ENCODE assay signal across 9 cellular contexts in the genomic region with DNA sequence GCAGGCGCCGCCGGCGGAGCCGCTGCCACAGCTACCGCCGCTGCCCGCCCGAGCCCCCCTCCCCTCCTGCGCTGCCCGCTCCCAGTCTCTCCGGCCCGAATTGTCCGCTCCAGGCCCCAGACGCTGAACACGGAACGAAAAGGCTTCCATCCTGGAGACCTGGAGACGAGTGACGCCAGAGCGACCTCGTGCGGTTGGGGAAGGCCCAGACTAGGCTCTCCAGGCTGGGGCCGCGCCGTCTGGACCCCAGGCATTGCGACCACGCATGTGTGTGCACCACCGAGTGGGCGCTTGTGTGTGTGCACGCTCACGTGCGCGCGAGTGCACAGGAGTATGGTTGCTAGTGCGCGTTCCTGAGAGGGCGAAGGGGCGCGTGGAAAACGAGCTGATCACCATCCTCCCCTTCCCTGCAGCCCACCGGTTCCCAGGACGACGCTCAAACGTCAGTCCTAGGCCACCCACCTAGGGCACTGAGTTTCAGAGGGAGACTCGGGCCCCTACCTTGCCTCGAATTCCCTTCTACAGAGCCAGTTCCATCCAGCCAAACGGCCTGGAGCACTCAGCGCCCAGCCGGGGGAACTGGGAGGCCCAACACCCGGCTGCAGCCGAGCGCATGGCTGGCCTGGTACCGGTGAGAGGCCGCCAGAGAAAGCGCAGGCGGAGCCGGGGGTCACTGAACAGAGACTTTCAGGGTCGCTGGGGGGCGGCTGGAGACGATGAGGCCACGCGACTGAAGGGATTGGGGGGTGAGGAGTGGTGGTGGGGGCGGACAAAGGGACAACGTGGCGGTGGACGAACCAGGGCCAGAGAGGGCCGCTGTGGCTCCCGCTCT. TPM values are rescaled to one million over a fixed set of nuclear protein-coding genes. Genes with fewer than 3 reads are reported as not detected.
DNase-seq lines count a peak whose midpoint lies in the region; ATAC-seq, FAIRE-seq and TF ChIP-seq lines count a peak whose summit lies in the region.
"Had no signal": no experiment of that assay in that cellular context is flagged by ENCODE, and none has a peak within 500 bp of the region (broad histone marks: within the 10 kb centered on the region; RNA-seq: fewer than 3 reads in every experiment).

No MANE protein-coding gene starts in this region.

- no peaks in the 10 kb centered on the region for H3K36me3 Mint-ChIP-seq in brain
- peaks cover 16% of the 10 kb centered on the region for H3K36me3 Mint-ChIP-seq in effector memory CD8-positive, alpha-beta T cell (ENCODE audit: insufficient read depth)

- peak overlapping the region; percentile 26; the same call in 1 of the 2 replicates for H2AFZ ChIP-seq in KMS-11 (ENCODE audit: low read depth)

- DNase-seq in DMS 273 treated with DMSO at 0.1 percent for 48 hours (lab: John Stamatoyannopoulos, UW) (peak; percentile 16), myocyte (ENCODE audit: low read depth) (peak; percentile 61), NCI-H2107 treated with DMSO at 0.1 percent for 48 hours (lab: John Stamatoyannopoulos, UW; ENCODE audit: unreplicated experiment) (no peak), AML-193 (lab: John Stamatoyannopoulos, UW) (no peak), H54 (ENCODE audit: insufficient read length, low spot score) (no peak)
- DNase-seq in effector memory CD8-positive, alpha-beta T cell: no peak

- no peaks in the 10 kb centered on the region for H3K36me3 ChIP-seq in KMS-11 (ENCODE audit: insufficient read depth)

- H3K27me3 ChIP-seq in KMS-11 (ENCODE audit: insufficient read depth, low read depth): peaks cover 55% of the 10 kb centered on the region

- TF ChIP-seq CTCF in KMS-11 (conservative IDR thresholded peaks at IDR 0.05; ENCODE audit: low read depth, low read length) (no peak), brain (conservative IDR thresholded peaks at IDR 0.05) (peak; percentile 37 to 68)

- peak overlapping the region; percentile 30; the same call in 1 of the 2 replicates for H3K4me2 ChIP-seq in KMS-11

- ATAC-seq in effector memory CD8-positive, alpha-beta T cell (replicated peaks): no peak

- peak overlapping the region; percentile 26 to 79 (median 74) for H3K4me3 Mint-ChIP-seq in brain
- H3K4me3 Mint-ChIP-seq in effector memory CD8-positive, alpha-beta T cell: peak overlapping the region in 1 of 2 donors; percentile 38

- no peak for TF ChIP-seq POLR2A in H54 (IDR thresholded peaks at IDR 0.05; ENCODE audit: low read depth, low read length)

- no peak overlapping the region for H3K27ac Mint-ChIP-seq in brain
- no peak overlapping the region for H3K27ac Mint-ChIP-seq in effector memory CD8-positive, alpha-beta T cell

- H4K20me1 ChIP-seq in KMS-11 (ENCODE audit: insufficient read depth): no peaks in the 10 kb centered on the region

- H3K9ac ChIP-seq in KMS-11: no peak overlapping the region

- FAIRE-seq in H54 (lab: Jason Lieb, UNC): no peak

- peaks cover 12% of the 10 kb centered on the region for H3K4me1 ChIP-seq in KMS-11 (ENCODE audit: low read depth, poor library complexity, severe bottlenecking)

- H3K4me1 Mint-ChIP-seq in brain: peaks cover 55% of the 10 kb centered on the region
- H3K4me1 Mint-ChIP-seq in effector memory CD8-positive, alpha-beta T cell (ENCODE audit: low read depth in 2 of 2): peaks cover 20 to 24% of the 10 kb centered on the region in 2 donors

- H3K79me2 ChIP-seq in KMS-11 (ENCODE audit: insufficient read depth, low read depth): no peaks in the 10 kb centered on the region

- H3K27ac ChIP-seq in KMS-11: no peak overlapping the region

- peaks cover 100% of the 10 kb centered on the region for H3K27me3 Mint-ChIP-seq in brain
- peaks cover 89 to 100% of the 10 kb centered on the region in 2 donors for H3K27me3 Mint-ChIP-seq in effector memory CD8-positive, alpha-beta T cell

- no peak overlapping the region for H3K4me3 ChIP-seq in KMS-11 (IDR thresholded peaks at IDR 0.05; ENCODE audit: insufficient read depth, low read depth, low read length)

- H3K9me3 Mint-ChIP-seq in brain: peaks cover 0 to 13% (median 3%) of the 10 kb centered on the region in 5 experiments
- no peaks in the 10 kb centered on the region for H3K9me3 Mint-ChIP-seq in effector memory CD8-positive, alpha-beta T cell

RNA-seq across cellular contexts. Expression of a gene that starts 11.6 kb away (rescaled TPM):
- polyA plus RNA-seq in brain (ENCODE audit: insufficient read depth, low read depth, low replicate concordance): not detected
- 11.7 and 14.1 TPM in 2 replicates for total RNA-seq in myocyte
- polyA plus RNA-seq in myocyte (2012): 2.2 TPM
- polyA plus RNA-seq: adipose tissue had no signal

Comparison
In these comparisons a context has a peak if more than half of its experiments do, and no peak if none do; other contexts are left out.
1. DNase-seq: peak in DMS 273 treated with DMSO at 0.1 percent for 48 hours (single experiment) and myocyte (single experiment); none in effector memory CD8-positive, alpha-beta T cell (0 of 3), NCI-H2107 treated with DMSO at 0.1 percent for 48 hours (single experiment), AML-193 (0 of 2) and H54 (single experiment).